In the genomic region with DNA sequence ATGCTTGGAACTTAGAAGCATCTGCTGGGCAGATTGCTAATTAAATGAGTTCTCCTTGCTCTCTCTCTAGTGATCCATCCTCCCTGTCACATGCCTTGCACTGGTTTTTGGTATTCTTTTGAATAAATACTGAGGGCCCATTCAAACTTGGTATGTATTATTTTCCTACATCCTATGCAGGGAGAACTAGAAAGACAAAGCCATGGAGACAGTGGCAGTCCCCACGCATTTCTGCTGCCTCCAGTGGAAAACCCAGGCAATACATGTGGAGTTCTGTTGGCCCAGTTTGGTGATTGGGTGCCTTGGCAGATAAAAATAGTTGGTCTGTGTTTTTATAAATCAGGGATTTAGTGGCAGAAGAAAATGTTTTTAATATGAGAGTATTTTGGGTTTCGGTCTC, we compare ENCODE assay signal across 15 cellular contexts.
DNase-seq lines count a peak whose midpoint lies in the region; ATAC-seq and TF ChIP-seq lines count a peak whose summit lies in the region.
"Had no signal": no experiment of that assay in that cellular context is flagged by ENCODE, and none has a peak within 500 bp of the region (broad histone marks: within the 10 kb centered on the region; RNA-seq: fewer than 3 reads in every experiment).

No MANE protein-coding gene starts in this region.

- no peak overlapping the region for H3K27ac ChIP-seq in DOHH2 (ENCODE audit: low read depth, low read length)
- H3K27ac ChIP-seq in Karpas-422 (ENCODE audit: low read length): no peak overlapping the region
- H3K27ac ChIP-seq in mammary epithelial cell (ENCODE audit: insufficient read depth, low read depth, low read length): no peak overlapping the region
- no peak overlapping the region for H3K27ac ChIP-seq in liver (ENCODE audit: low read depth in 1 of 2, low read length in 2 of 2)
- H3K27ac ChIP-seq: neutrophil had no signal

- no peaks in the 10 kb centered on the region for H3F3A ChIP-seq in DOHH2 (ENCODE audit: control insufficient read depth, insufficient read depth)

- BruUV-seq in mammary epithelial cell (replicated peaks; lab: Mats Ljungman, UMichigan): no TSS peak

- H4K20me1 ChIP-seq in DOHH2 (ENCODE audit: control insufficient read depth, insufficient read depth, low read depth, low read length) (no peaks in the 10 kb centered on the region), Karpas-422 (ENCODE audit: insufficient read depth, low read depth, low read length) (no peaks in the 10 kb centered on the region), mammary epithelial cell (ENCODE audit: insufficient read depth, low read length) (no peaks in the 10 kb centered on the region)

- H3K9ac ChIP-seq in Karpas-422 (ENCODE audit: low read length) (no peak overlapping the region), mammary epithelial cell (ENCODE audit: insufficient read depth, low read length) (no peak overlapping the region), liver (ENCODE audit: low read depth in 1 of 2, low read length in 2 of 2) (no peak overlapping the region)

- H3K79me2 ChIP-seq in DOHH2 (ENCODE audit: control insufficient read depth, low read length): no peaks in the 10 kb centered on the region
- no peaks in the 10 kb centered on the region for H3K79me2 ChIP-seq in Karpas-422 (ENCODE audit: low read length)
- no peaks in the 10 kb centered on the region for H3K79me2 ChIP-seq in mammary epithelial cell (ENCODE audit: insufficient read depth, low read length)

- CTCF ChIA-PET in mammary epithelial cell (lab: Charles Lee; ENCODE audit: low non-redundant PET): no interaction called here

- WGBS in mammary epithelial cell (ENCODE audit: low coverage, missing lambda C conversion rate): 96% methylated on average over 2 of the region's 2 CpGs
- WGBS in liver: 97% methylated on average over 2 of the region's 2 CpGs

- no peaks in the 10 kb centered on the region for H3K9me3 ChIP-seq in DOHH2 (ENCODE audit: control insufficient read depth, insufficient read depth, low read length)
- no peaks in the 10 kb centered on the region for H3K9me3 ChIP-seq in Karpas-422 (ENCODE audit: low read length)
- no peaks in the 10 kb centered on the region for H3K9me3 ChIP-seq in mammary epithelial cell (replicated peaks; ENCODE audit: insufficient read depth, low read length)
- H3K9me3 ChIP-seq in liver (ENCODE audit: control insufficient read depth in 4 of 4, low read length in 3 of 4): no peaks in the 10 kb centered on the region
- no peaks in the 10 kb centered on the region for H3K9me3 ChIP-seq in mucosa of descending colon
- H3K9me3 ChIP-seq: neutrophil had no signal

- ATAC-seq in HG03175 (IDR thresholded peaks at IDR 0.05; ENCODE audit: unreplicated experiment) (no peak), mucosa of descending colon (no peak)
- ATAC-seq: stimulated activated naive CD8-positive, alpha-beta T cell treated with anti-CD3 and anti-CD28 coated beads, Interleukin-15, Interleukin-2, amounts not matched to agents 100 U/mL and 50 U/mL, for 24 hours had no signal

- H3K36me3 ChIP-seq in DOHH2 (ENCODE audit: control insufficient read depth, low read length) (peaks cover 16% of the 10 kb centered on the region), Karpas-422 (ENCODE audit: insufficient read depth, low read length) (peaks cover 11% of the 10 kb centered on the region; the same call in 1 of the 2 replicates), mammary epithelial cell (ENCODE audit: insufficient read depth, low read length) (no peaks in the 10 kb centered on the region), liver (ENCODE audit: control insufficient read depth in 4 of 4, insufficient read depth in 3 of 4, low read depth in 1 of 4, low read length in 3 of 4) (peaks cover 0 to 7% (median 5%) of the 10 kb centered on the region in 4 donors), mucosa of descending colon (ENCODE audit: low read depth) (no peaks in the 10 kb centered on the region)

- H3K4me2 ChIP-seq in DOHH2 (ENCODE audit: low read length): no peak overlapping the region
- H3K4me2 ChIP-seq in Karpas-422 (ENCODE audit: low read depth, low read length, poor library complexity, severe bottlenecking): no peak overlapping the region
- no peak overlapping the region for H3K4me2 ChIP-seq in mammary epithelial cell (ENCODE audit: insufficient read depth, low read depth, low read length)

- H3K4me3 ChIP-seq in DOHH2 (ENCODE audit: low read length) (no peak overlapping the region), Karpas-422 (ENCODE audit: low read length) (no peak overlapping the region), mammary epithelial cell (replicated peaks in 1 of 3; ENCODE audit: insufficient read depth in 1 of 3, low read depth in 2 of 3, low read length in 3 of 3) (no peak overlapping the region), liver (ENCODE audit: low read depth in 1 of 3, low read length in 3 of 3) (no peak overlapping the region), mucosa of descending colon (no peak overlapping the region)

- in situ Hi-C loops in mammary epithelial cell (cut with MboI; ENCODE audit: low sequenced_read_pairs in 2 of 2): no loop called here

- no peak overlapping the region for H2AFZ ChIP-seq in Karpas-422 (ENCODE audit: low read length)
- no peak overlapping the region for H2AFZ ChIP-seq in mammary epithelial cell (ENCODE audit: low read depth, low read length)

- TF ChIP-seq CTCF in DOHH2 (IDR thresholded peaks at IDR 0.05; ENCODE audit: low read depth, low read length, poor library complexity, severe bottlenecking) (peak; percentile 40), mammary epithelial cell (conservative IDR thresholded peaks at IDR 0.05 in 1 of 2, IDR thresholded peaks at IDR 0.05 in 1 of 2; ENCODE audit: extremely low read depth in 1 of 2, insufficient read depth in 1 of 2, low read depth in 1 of 2, low read length in 2 of 2) (peak; percentile 31 to 42), liver (IDR thresholded peaks at IDR 0.05; ENCODE audit: low read depth, low read length, missing input control) (peak; percentile 29), GM10266 (IDR thresholded peaks at IDR 0.05; ENCODE audit: control insufficient read depth, insufficient read depth, low read depth, missing control alignments) (no peak), mucosa of descending colon (IDR thresholded peaks at IDR 0.05) (no peak)

- peak in 1 of 2 donors; percentile 60 for TF ChIP-seq RAD21 in liver (IDR thresholded peaks at IDR 0.05)

- peak; percentile 46 for DNase-seq in Karpas-422
- no peak for DNase-seq in mammary epithelial cell
- DNase-seq in GM10266 (ENCODE audit: extremely low spot score): no peak
- DNase-seq in HK-2 (ENCODE audit: unreplicated experiment): no peak
- no peak for DNase-seq in mucosa of descending colon
- DNase-seq: activated CD8-positive, alpha-beta memory T cell treated with anti-CD3 and anti-CD28 coated beads, Interleukin-2, amount 50 U/mL, for 48 hours; COR-L47; islet precursor cell; NCI-H146; stimulated activated naive CD8-positive, alpha-beta T cell treated with anti-CD3 and anti-CD28 coated beads, Interleukin-15, Interleukin-2, amounts not matched to agents 100 U/mL and 50 U/mL, for 24 hours; T-helper 9 cell had no signal

- dilution Hi-C loops in mammary epithelial cell (cut with HindIII; ENCODE audit: low sequenced_read_pairs): no loop called here

- intact Hi-C loops in mammary epithelial cell (cut with micrococcal nuclease) (no loop called here), mucosa of descending colon (cut with DNase I, micrococcal nuclease) (no loop called here)

- H3K4me1 ChIP-seq in DOHH2 (ENCODE audit: control insufficient read depth, low read length): no peaks in the 10 kb centered on the region
- peaks cover 33% of the 10 kb centered on the region for H3K4me1 ChIP-seq in Karpas-422 (ENCODE audit: low read length)
- no peaks in the 10 kb centered on the region for H3K4me1 ChIP-seq in mammary epithelial cell (ENCODE audit: insufficient read depth, low read length)
- no peaks in the 10 kb centered on the region for H3K4me1 ChIP-seq in liver (ENCODE audit: control insufficient read depth in 4 of 4, insufficient read depth in 4 of 4, low read length in 3 of 4)
- no peaks in the 10 kb centered on the region for H3K4me1 ChIP-seq in mucosa of descending colon (ENCODE audit: low read depth)

- H3K9me2 ChIP-seq in DOHH2 (replicated peaks; ENCODE audit: control insufficient read depth, low read length) (no peaks in the 10 kb centered on the region), Karpas-422 (replicated peaks; ENCODE audit: insufficient read depth, low read length) (no peaks in the 10 kb centered on the region)

- H3K27me3 ChIP-seq in DOHH2 (ENCODE audit: control insufficient read depth, low read length): no peaks in the 10 kb centered on the region
- H3K27me3 ChIP-seq in Karpas-422 (ENCODE audit: low read length): no peaks in the 10 kb centered on the region
- no peaks in the 10 kb centered on the region for H3K27me3 ChIP-seq in mammary epithelial cell (ENCODE audit: insufficient read depth, low read length)
- H3K27me3 ChIP-seq in liver (ENCODE audit: control insufficient read depth in 4 of 4, insufficient read depth in 4 of 4, low read length in 3 of 4): no peaks in the 10 kb centered on the region
- H3K27me3 ChIP-seq: neutrophil had no signal

TF ChIP-seq in liver, 16 proteins besides CTCF, POLR2A, EP300 and RAD21 (continues in another document):
- TF ChIP-seq, protein P1, sequence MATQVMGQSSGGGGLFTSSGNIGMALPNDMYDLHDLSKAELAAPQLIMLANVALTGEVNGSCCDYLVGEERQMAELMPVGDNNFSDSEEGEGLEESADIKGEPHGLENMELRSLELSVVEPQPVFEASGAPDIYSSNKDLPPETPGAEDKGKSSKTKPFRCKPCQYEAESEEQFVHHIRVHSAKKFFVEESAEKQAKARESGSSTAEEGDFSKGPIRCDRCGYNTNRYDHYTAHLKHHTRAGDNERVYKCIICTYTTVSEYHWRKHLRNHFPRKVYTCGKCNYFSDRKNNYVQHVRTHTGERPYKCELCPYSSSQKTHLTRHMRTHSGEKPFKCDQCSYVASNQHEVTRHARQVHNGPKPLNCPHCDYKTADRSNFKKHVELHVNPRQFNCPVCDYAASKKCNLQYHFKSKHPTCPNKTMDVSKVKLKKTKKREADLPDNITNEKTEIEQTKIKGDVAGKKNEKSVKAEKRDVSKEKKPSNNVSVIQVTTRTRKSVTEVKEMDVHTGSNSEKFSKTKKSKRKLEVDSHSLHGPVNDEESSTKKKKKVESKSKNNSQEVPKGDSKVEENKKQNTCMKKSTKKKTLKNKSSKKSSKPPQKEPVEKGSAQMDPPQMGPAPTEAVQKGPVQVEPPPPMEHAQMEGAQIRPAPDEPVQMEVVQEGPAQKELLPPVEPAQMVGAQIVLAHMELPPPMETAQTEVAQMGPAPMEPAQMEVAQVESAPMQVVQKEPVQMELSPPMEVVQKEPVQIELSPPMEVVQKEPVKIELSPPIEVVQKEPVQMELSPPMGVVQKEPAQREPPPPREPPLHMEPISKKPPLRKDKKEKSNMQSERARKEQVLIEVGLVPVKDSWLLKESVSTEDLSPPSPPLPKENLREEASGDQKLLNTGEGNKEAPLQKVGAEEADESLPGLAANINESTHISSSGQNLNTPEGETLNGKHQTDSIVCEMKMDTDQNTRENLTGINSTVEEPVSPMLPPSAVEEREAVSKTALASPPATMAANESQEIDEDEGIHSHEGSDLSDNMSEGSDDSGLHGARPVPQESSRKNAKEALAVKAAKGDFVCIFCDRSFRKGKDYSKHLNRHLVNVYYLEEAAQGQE (IDR thresholded peaks at IDR 0.05): no peak
- TF ChIP-seq RXRA (IDR thresholded peaks at IDR 0.05): no peak
- TF ChIP-seq SP1 (IDR thresholded peaks at IDR 0.05): no peak
- no peak for TF ChIP-seq EGR1 (IDR thresholded peaks at IDR 0.05; ENCODE audit: low read depth in 2 of 2)

Comparison
In these comparisons a context has a peak if more than half of its experiments do, and no peak if none do; other contexts are left out.
1. CTCF ChIP-seq: peak in DOHH2 (single experiment), mammary epithelial cell (2 of 2) and liver (single experiment); none in GM10266 (single experiment) and mucosa of descending colon (single experiment).